Comparison of ENCODE assay signal across 9 cellular contexts in genomic region chr2:47172156-47172921, GRCh38. TPM values are rescaled to one million over a fixed set of nuclear protein-coding genes. Genes with fewer than 3 reads are reported as not detected.
DNase-seq lines count a peak whose midpoint lies in the region; ATAC-seq and TF ChIP-seq lines count a peak whose summit lies in the region.
"Had no signal": no experiment of that assay in that cellular context is flagged by ENCODE, and none has a peak within 500 bp of the region (broad histone marks: within the 10 kb centered on the region; RNA-seq: fewer than 3 reads in every experiment).

No MANE protein-coding gene starts in this region.

- H3K27me3 Mint-ChIP-seq in activated T-cell treated with anti-CD3 and anti-CD28 coated beads, Interleukin-2, amount 50 U/mL, for 24 hours, result no peaks in the 10 kb centered on the region
- H3K27me3 Mint-ChIP-seq in T-helper 2 cell treated with Interferon-gamma antibody and Interleukin-4, amounts not matched to agents 5 μg/mL and 100 μg/mL, for 36 hours (ENCODE audit: low read depth), result peaks cover 7% of the 10 kb centered on the region
- peaks cover 22% of the 10 kb centered on the region for H3K27me3 Mint-ChIP-seq in glutamatergic neuron (ENCODE audit: unreplicated experiment)

- H3K4me1 ChIP-seq in stomach smooth muscle (ENCODE audit: control insufficient read depth, insufficient read depth, low read length), result peaks cover 16% of the 10 kb centered on the region

- H3K9me3 Mint-ChIP-seq in activated T-cell treated with anti-CD3 and anti-CD28 coated beads, Interleukin-2, amount 50 U/mL, for 24 hours, result no peaks in the 10 kb centered on the region
- no peaks in the 10 kb centered on the region for H3K9me3 Mint-ChIP-seq in T-helper 2 cell treated with Interferon-gamma antibody and Interleukin-4, amounts not matched to agents 5 μg/mL and 100 μg/mL, for 36 hours
- peaks cover 20% of the 10 kb centered on the region for H3K9me3 Mint-ChIP-seq in glutamatergic neuron (ENCODE audit: unreplicated experiment)

- peaks cover 2 to 5% of the 10 kb centered on the region in 2 donors for H3K36me3 ChIP-seq in stomach smooth muscle (ENCODE audit: control insufficient read depth in 2 of 2, insufficient read depth in 2 of 2, low read length in 2 of 2)

- H3K4me3 ChIP-seq in stomach smooth muscle (ENCODE audit: low read length in 2 of 2), result peak overlapping the region; percentile 96 to 99

- H3K4me1 Mint-ChIP-seq in activated T-cell treated with anti-CD3 and anti-CD28 coated beads, Interleukin-2, amount 50 U/mL, for 24 hours (ENCODE audit: low read depth), result peaks cover 60% of the 10 kb centered on the region
- peaks cover 46% of the 10 kb centered on the region for H3K4me1 Mint-ChIP-seq in T-helper 2 cell treated with Interferon-gamma antibody and Interleukin-4, amounts not matched to agents 5 μg/mL and 100 μg/mL, for 36 hours (ENCODE audit: low read depth)
- H3K4me1 Mint-ChIP-seq in glutamatergic neuron (ENCODE audit: low read depth, unreplicated experiment), result peaks cover 30% of the 10 kb centered on the region

- H3K4me3 Mint-ChIP-seq in activated T-cell treated with anti-CD3 and anti-CD28 coated beads, Interleukin-2, amount 50 U/mL, for 24 hours, result peak overlapping the region; percentile 95
- H3K4me3 Mint-ChIP-seq in T-helper 2 cell treated with Interferon-gamma antibody and Interleukin-4, amounts not matched to agents 5 μg/mL and 100 μg/mL, for 36 hours, result peak overlapping the region; percentile 98
- peak overlapping the region; percentile 100 for H3K4me3 Mint-ChIP-seq in glutamatergic neuron (ENCODE audit: unreplicated experiment)

- no peaks in the 10 kb centered on the region for H3K27me3 ChIP-seq in stomach smooth muscle (ENCODE audit: control insufficient read depth in 1 of 2, insufficient read depth in 2 of 2, low read length in 2 of 2)

- H3K36me3 Mint-ChIP-seq in activated T-cell treated with anti-CD3 and anti-CD28 coated beads, Interleukin-2, amount 50 U/mL, for 24 hours (ENCODE audit: low read depth), result peaks cover 85% of the 10 kb centered on the region
- H3K36me3 Mint-ChIP-seq in T-helper 2 cell treated with Interferon-gamma antibody and Interleukin-4, amounts not matched to agents 5 μg/mL and 100 μg/mL, for 36 hours (ENCODE audit: low read depth), result peaks cover 58% of the 10 kb centered on the region
- peaks cover 7% of the 10 kb centered on the region for H3K36me3 Mint-ChIP-seq in glutamatergic neuron (ENCODE audit: unreplicated experiment)

- H3K27ac ChIP-seq in stomach smooth muscle (ENCODE audit: low read length), result no peak overlapping the region

- DNase-seq in activated T-cell treated with anti-CD3 and anti-CD28 coated beads, Interleukin-2, amount 50 U/mL, for 24 hours, result no peak
- DNase-seq in activated T-cell treated with anti-CD3 and anti-CD28 coated beads, Interleukin-2, amount 50 U/mL, for 1 hour, result no peak
- no peak for DNase-seq in T-helper 2 cell treated with Interferon-gamma antibody and Interleukin-4, amounts not matched to agents 5 μg/mL and 100 μg/mL, for 36 hours (ENCODE audit: low spot score)
- DNase-seq in glutamatergic neuron (no peak), NCI-H1417 treated with DMSO at 0.1 percent for 48 hours (lab: John Stamatoyannopoulos, UW) (no peak), Ammon's horn (ENCODE audit: low spot score) (no peak)

- H3K27ac Mint-ChIP-seq in activated T-cell treated with anti-CD3 and anti-CD28 coated beads, Interleukin-2, amount 50 U/mL, for 24 hours, result peak overlapping the region; percentile 95
- no peak overlapping the region for H3K27ac Mint-ChIP-seq in T-helper 2 cell treated with Interferon-gamma antibody and Interleukin-4, amounts not matched to agents 5 μg/mL and 100 μg/mL, for 36 hours
- H3K27ac Mint-ChIP-seq in glutamatergic neuron (ENCODE audit: unreplicated experiment), result peak overlapping the region; percentile 43

- ATAC-seq in GM18520 (IDR thresholded peaks at IDR 0.05; ENCODE audit: unreplicated experiment), result no peak
- ATAC-seq: activated CD4-positive, CD25-positive, alpha-beta regulatory T cell treated with anti-CD3 and anti-CD28 coated beads, Interleukin-2, amount 50 U/mL, for 24 hours had no signal

- TF ChIP-seq CTCF in glutamatergic neuron (IDR thresholded peaks at IDR 0.05; ENCODE audit: partially characterized antibody, unreplicated experiment), result no peak

- H3K9ac ChIP-seq in stomach smooth muscle (ENCODE audit: low read length in 2 of 2), result no peak overlapping the region

- H3K9me3 ChIP-seq in stomach smooth muscle (ENCODE audit: control insufficient read depth in 2 of 2, low read length in 2 of 2), result no peaks in the 10 kb centered on the region

RNA-seq across cellular contexts. Expression of gene CALM2, which starts 4.0 kb away (rescaled TPM):
- total RNA-seq in glutamatergic neuron (ENCODE audit: unreplicated experiment), result 1,225 TPM

RNA-seq across cellular contexts. Expression of gene STPG4, which starts 17.2 kb away (rescaled TPM):
- total RNA-seq in glutamatergic neuron (ENCODE audit: unreplicated experiment), result 1.3 TPM
